Comparison of ENCODE assay signal across 20 cellular contexts in the genomic region with DNA sequence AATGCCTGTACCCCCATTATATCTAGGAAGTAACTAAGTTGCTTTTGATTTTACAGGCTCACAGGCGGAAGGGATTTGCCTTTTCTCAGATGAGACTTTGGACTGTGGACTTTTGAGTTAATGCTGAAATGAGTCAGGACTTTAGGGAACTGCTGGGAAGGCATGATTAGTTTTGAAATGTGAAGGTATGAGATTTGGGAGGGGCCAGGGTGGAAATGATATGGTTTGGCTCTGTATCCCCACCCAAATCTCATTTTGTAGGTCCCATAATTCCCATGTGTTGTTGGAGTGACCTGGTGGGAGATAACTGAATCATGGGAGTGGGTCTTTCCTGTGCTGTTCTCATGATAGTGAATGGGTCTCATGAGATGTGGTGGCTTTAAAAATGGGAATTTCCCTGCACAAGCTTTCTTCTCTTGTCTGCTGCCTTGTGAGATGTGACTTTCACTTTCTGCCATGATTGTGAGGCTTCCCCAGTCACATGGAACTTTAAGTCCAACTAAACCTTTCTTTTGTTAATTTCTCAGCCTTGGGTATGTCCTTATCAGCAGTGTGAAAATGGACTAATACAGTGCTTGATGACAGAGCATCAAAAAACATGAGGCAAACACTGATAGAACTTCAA.
"Had no signal": no experiment of that assay in that cellular context is flagged by ENCODE, and none has a peak within 500 bp of the region (broad histone marks: within the 10 kb centered on the region; RNA-seq: fewer than 3 reads in every experiment).

No MANE protein-coding gene starts in this region.

- H2AFZ ChIP-seq: neural progenitor cell had no signal

- H3K9me3 ChIP-seq: gastrocnemius medialis, ovary, thyroid gland had no signal

- H3K4me1 ChIP-seq: gastrocnemius medialis, heart right ventricle, left lung, lower lobe of right lung, neural progenitor cell, suprapubic skin, thyroid gland, vagina had no signal

- H3K36me3 ChIP-seq: gastrocnemius medialis, heart right ventricle, left lung, lower lobe of right lung, neural progenitor cell, ovary, suprapubic skin, thyroid gland, vagina had no signal

- H3K4me3 ChIP-seq: coronary artery, dorsolateral prefrontal cortex, gastrocnemius medialis, heart right ventricle, left lung, lower lobe of right lung, neural progenitor cell, ovary, suprapubic skin, thyroid gland, vagina had no signal

- H3K4me2 ChIP-seq: neural progenitor cell had no signal

- H3K9ac ChIP-seq: neural progenitor cell had no signal

- ATAC-seq: gastrocnemius medialis; heart right ventricle; left lung; lower lobe of right lung; natural killer cell treated with Interleukin-12 subunit alpha and Interleukin-12 subunit beta and Interleukin-15 and Interleukin-18, amount 100 ng/mL, for 72 hours; right cardiac atrium; stimulated activated effector memory CD8-positive, alpha-beta T cell treated with anti-CD3 and anti-CD28 coated beads, Interleukin-12 subunit alpha, Interleukin-12 subunit beta, amount 100 ng/mL, for 72 hours; stimulated activated naive CD8-positive, alpha-beta T cell treated with anti-CD3 and anti-CD28 coated beads, Interleukin-15, Interleukin-2, amounts not matched to agents 100 U/mL and 50 U/mL, for 24 hours had no signal

- H3K27me3 ChIP-seq: dorsolateral prefrontal cortex, gastrocnemius medialis, heart right ventricle, left lung, neural progenitor cell, ovary, suprapubic skin, thyroid gland, vagina had no signal

- DNase-seq: dorsolateral prefrontal cortex; effector CD8-positive, alpha-beta T cell; gastrocnemius medialis; heart right ventricle; islet precursor cell; left lung; lower lobe of right lung; nucleus accumbens; ovary; right cardiac atrium; stimulated activated CD4-positive, alpha-beta T cell treated with anti-CD3 and anti-CD28 coated beads, Interleukin-4, amount 100 ng/mL, for 1 hour; stimulated activated CD8-positive, alpha-beta memory T cell treated with anti-CD3 and anti-CD28 coated beads, Interleukin-4, amount 100 ng/mL, for 48 hours; stimulated activated naive CD8-positive, alpha-beta T cell treated with anti-CD3 and anti-CD28 coated beads, Interleukin-15, Interleukin-2, amounts not matched to agents 100 U/mL and 50 U/mL, for 24 hours; thyroid gland had no signal

- H3K27ac ChIP-seq: coronary artery, dorsolateral prefrontal cortex, gastrocnemius medialis, heart right ventricle, left lung, lower lobe of right lung, neural progenitor cell, ovary, suprapubic skin, thyroid gland, vagina had no signal
